In genomic region chr5:17185776-17186175, GRCh38 we compare ENCODE assay signal across 11 cellular contexts. TPM values are rescaled to one million over a fixed set of nuclear protein-coding genes. Genes with fewer than 3 reads are reported as not detected.
DNase-seq lines count a peak whose midpoint lies in the region; ATAC-seq and TF ChIP-seq lines count a peak whose summit lies in the region.
"Had no signal": no experiment of that assay in that cellular context is flagged by ENCODE, and none has a peak within 500 bp of the region (broad histone marks: within the 10 kb centered on the region; RNA-seq: fewer than 3 reads in every experiment).

No MANE protein-coding gene starts in this region.

- H3K36me3 ChIP-seq in smooth muscle cell (ENCODE audit: low read depth), result no peaks in the 10 kb centered on the region

- peak overlapping the region; percentile 62 for H3K4me2 ChIP-seq in smooth muscle cell

- peak overlapping the region; percentile 88 for H3K9ac ChIP-seq in smooth muscle cell (ENCODE audit: low read depth)

- peaks cover 41% of the 10 kb centered on the region for H3K4me1 ChIP-seq in foreskin keratinocyte
- peaks cover 18% of the 10 kb centered on the region for H3K4me1 ChIP-seq in smooth muscle cell (ENCODE audit: low read depth)

- ATAC-seq in foreskin keratinocyte (no peak), HG02798 (IDR thresholded peaks at IDR 0.05; ENCODE audit: poor library complexity, unreplicated experiment) (no peak)
- ATAC-seq: T-helper 17 cell had no signal

- no peaks in the 10 kb centered on the region for H3K9me3 ChIP-seq in smooth muscle cell (replicated peaks; ENCODE audit: low read depth)

- DNase-seq in GM03348 (ENCODE audit: low spot score) (peak; percentile 82), SIG-M5 treated with dmso at 0.1 percent for 504 hours (lab: John Stamatoyannopoulos, UW; ENCODE audit: unreplicated experiment) (peak; percentile 93), foreskin keratinocyte (peak; percentile 55 to 59), smooth muscle cell (lab: John Stamatoyannopoulos, UW; ENCODE audit: unreplicated experiment) (no peak), NCI-H748 (lab: John Stamatoyannopoulos, UW; ENCODE audit: unreplicated experiment) (no peak), caudate nucleus (lab: John Stamatoyannopoulos, UW) (no peak), NCI-H524 treated with DMSO at 0.1 percent for 48 hours (lab: John Stamatoyannopoulos, UW) (no peak)
- DNase-seq: DMS153, islet precursor cell, T-helper 17 cell had no signal

- peaks cover 43% of the 10 kb centered on the region for H3F3A ChIP-seq in smooth muscle cell (ENCODE audit: low read depth)

- 30% methylated on average over 3 of the region's 3 CpGs for whole genome bisulfite sequencing in smooth muscle cell (ENCODE audit: low lambda C conversion rate)

- H3K79me2 ChIP-seq in smooth muscle cell (ENCODE audit: low read depth), result no peaks in the 10 kb centered on the region

- no peaks in the 10 kb centered on the region for H4K20me1 ChIP-seq in smooth muscle cell (ENCODE audit: low read depth)

- TF ChIP-seq CTCF in foreskin keratinocyte (conservative IDR thresholded peaks at IDR 0.05) (no peak), smooth muscle cell (IDR thresholded peaks at IDR 0.05; ENCODE audit: borderline replicate concordance, insufficient read depth, poor library complexity, severe bottlenecking) (no peak)

- H3K27ac ChIP-seq in foreskin keratinocyte (peak overlapping the region; percentile 86), smooth muscle cell (ENCODE audit: low read depth) (peak overlapping the region; percentile 98), caudate nucleus (ENCODE audit: low read depth, low read length) (no peak overlapping the region)

- H3K4me3 ChIP-seq in smooth muscle cell, result no peak overlapping the region

- H3K27me3 ChIP-seq in foreskin keratinocyte (no peaks in the 10 kb centered on the region), smooth muscle cell (ENCODE audit: low read depth) (no peaks in the 10 kb centered on the region)

- H2AFZ ChIP-seq in smooth muscle cell (ENCODE audit: low read depth), result no peak overlapping the region

RNA-seq across cellular contexts. Expression of gene BASP1, which starts 31.7 kb away (rescaled TPM):
- total RNA-seq in foreskin keratinocyte, result 83.8 and 106 TPM in 2 replicates
- 106 and 127 TPM in 2 replicates for polyA plus RNA-seq in foreskin keratinocyte
- 194 and 196 TPM in 2 replicates for total RNA-seq in smooth muscle cell
- polyA plus RNA-seq in smooth muscle cell, result 292 and 304 TPM in 2 replicates

Comparison
In these comparisons a context has a peak if more than half of its experiments do, and no peak if none do; other contexts are left out.
1. DNase-seq: peak in GM03348 (single experiment), SIG-M5 treated with dmso at 0.1 percent for 504 hours (single experiment) and foreskin keratinocyte (2 of 2); none in smooth muscle cell (single experiment), NCI-H748 (single experiment), caudate nucleus (0 of 61) and NCI-H524 treated with DMSO at 0.1 percent for 48 hours (single experiment).